ENCODE assay signal across 15 cellular contexts in genomic region chr17:19345486-19346350, GRCh38. TPM values are rescaled to one million over a fixed set of nuclear protein-coding genes. Genes with fewer than 3 reads are reported as not detected.
DNase-seq lines count a peak whose midpoint lies in the region; ATAC-seq and TF ChIP-seq lines count a peak whose summit lies in the region.
"Had no signal": no experiment of that assay in that cellular context is flagged by ENCODE, and none has a peak within 500 bp of the region (broad histone marks: within the 10 kb centered on the region; RNA-seq: fewer than 3 reads in every experiment).

No MANE protein-coding gene starts in this region.

- H3K27ac ChIP-seq in Peyer's patch: peak overlapping the region in 3 of 4 donors; percentile 12 to 41 (median 31)
- H3K27ac ChIP-seq in colonic mucosa: peak overlapping the region; percentile 10
- H3K27ac ChIP-seq in thyroid gland: peak overlapping the region in 2 of 3 donors; percentile 17 to 45

- no peak overlapping the region for H3K27ac Mint-ChIP-seq in neural crest cell (ENCODE audit: unreplicated experiment)
- H3K27ac Mint-ChIP-seq: activated CD4-positive, alpha-beta T cell treated with anti-CD3 and anti-CD28 coated beads, Interleukin-2, amount 10 ng/mL, durations not matched to agents 7 days and 5 days had no signal

- no peaks in the 10 kb centered on the region for H3K36me3 ChIP-seq in Peyer's patch
- no peaks in the 10 kb centered on the region for H3K36me3 ChIP-seq in colonic mucosa
- H3K36me3 ChIP-seq in thyroid gland: peaks cover 0 to 6% of the 10 kb centered on the region in 2 donors

- H3K27me3 ChIP-seq in Peyer's patch (no peaks in the 10 kb centered on the region), colonic mucosa (no peaks in the 10 kb centered on the region), thyroid gland (no peaks in the 10 kb centered on the region)

- TF ChIP-seq CTCF in Peyer's patch (IDR thresholded peaks at IDR 0.05): no peak
- no peak for TF ChIP-seq CTCF in colonic mucosa (IDR thresholded peaks at IDR 0.05)
- no peak for TF ChIP-seq CTCF in neural crest cell (conservative IDR thresholded peaks at IDR 0.05)
- no peak for TF ChIP-seq CTCF in thyroid gland (IDR thresholded peaks at IDR 0.05)

- H3K36me3 Mint-ChIP-seq in neural crest cell (ENCODE audit: low read depth): no peaks in the 10 kb centered on the region
- H3K36me3 Mint-ChIP-seq: activated naive CD4-positive, alpha-beta T cell treated with anti-CD3 and anti-CD28 coated beads, Interleukin-2, amount 50 U/mL, for 24 hours had no signal

- H3K4me3 ChIP-seq in Peyer's patch: no peak overlapping the region
- no peak overlapping the region for H3K4me3 ChIP-seq in colonic mucosa
- no peak overlapping the region for H3K4me3 ChIP-seq in thyroid gland (replicated peaks in 1 of 3)

- WGBS in thyroid gland, 2 donors: 85% methylated on average over 8 to 10 of the region's 13 CpGs

- H3K9me3 Mint-ChIP-seq in neural crest cell: no peaks in the 10 kb centered on the region
- H3K9me3 Mint-ChIP-seq: activated CD4-positive, alpha-beta T cell treated with anti-CD3 and anti-CD28 coated beads, Interleukin-2, amount 10 ng/mL, durations not matched to agents 7 days and 5 days; activated naive CD4-positive, alpha-beta T cell treated with anti-CD3 and anti-CD28 coated beads, Interleukin-2, amount 50 U/mL, for 24 hours had no signal

- H3K9me3 ChIP-seq in Peyer's patch (no peaks in the 10 kb centered on the region), colonic mucosa (no peaks in the 10 kb centered on the region), thyroid gland (no peaks in the 10 kb centered on the region)

- no peak for TF ChIP-seq POLR2A in Peyer's patch (IDR thresholded peaks at IDR 0.05)
- no peak for TF ChIP-seq POLR2A in thyroid gland (IDR thresholded peaks at IDR 0.05)

- peaks cover 3% of the 10 kb centered on the region for H3K27me3 Mint-ChIP-seq in neural crest cell (ENCODE audit: low read depth)

- DNase-seq in Peyer's patch (peak in 1 of 3 donors; percentile 35), colonic mucosa (no peak), neural crest cell (ENCODE audit: low read depth, low spot score) (no peak), thyroid gland (no peak), amniotic stem cell (lab: John Stamatoyannopoulos, UW) (no peak), retina (no peak)
- no peak for DNase-seq in stimulated activated naive CD8-positive, alpha-beta T cell treated with anti-CD3 and anti-CD28 coated beads, Interleukin-15, Interleukin-2, amounts not matched to agents 100 U/mL and 50 U/mL, for 24 hours
- DNase-seq: activated CD4-positive, alpha-beta T cell treated with anti-CD3 and anti-CD28 coated beads, Interleukin-2, amount 10 ng/mL, durations not matched to agents 7 days and 5 days; NCI-H2171; stimulated activated CD4-positive, alpha-beta T cell treated with anti-CD3 and anti-CD28 coated beads, Interleukin-4, amount 100 ng/mL, for 1 hour; stimulated activated naive CD4-positive, alpha-beta T cell; T-helper 1 cell had no signal

- H3K4me1 ChIP-seq in Peyer's patch (peaks cover 0 to 8% (median 0%) of the 10 kb centered on the region in 4 donors), colonic mucosa (no peaks in the 10 kb centered on the region), thyroid gland (peaks cover 0 to 22% of the 10 kb centered on the region in 2 donors)

- no peak for ATAC-seq in stimulated activated naive CD8-positive, alpha-beta T cell treated with anti-CD3 and anti-CD28 coated beads, Interleukin-15, Interleukin-2, amounts not matched to agents 100 U/mL and 50 U/mL, for 24 hours

- peak overlapping the region; percentile 15 for H3K4me3 Mint-ChIP-seq in neural crest cell
- H3K4me3 Mint-ChIP-seq: activated CD4-positive, alpha-beta T cell treated with anti-CD3 and anti-CD28 coated beads, Interleukin-2, amount 10 ng/mL, durations not matched to agents 7 days and 5 days; activated naive CD4-positive, alpha-beta T cell treated with anti-CD3 and anti-CD28 coated beads, Interleukin-2, amount 50 U/mL, for 24 hours had no signal

- peak overlapping the region in 1 of 2 donors; percentile 9 for H3K9ac ChIP-seq in colonic mucosa (ENCODE audit: low read depth in 2 of 2, low read length in 2 of 2)

- H3K4me1 Mint-ChIP-seq in neural crest cell: peaks cover 24% of the 10 kb centered on the region
- H3K4me1 Mint-ChIP-seq: activated CD4-positive, alpha-beta T cell treated with anti-CD3 and anti-CD28 coated beads, Interleukin-2, amount 10 ng/mL, durations not matched to agents 7 days and 5 days; activated naive CD4-positive, alpha-beta T cell treated with anti-CD3 and anti-CD28 coated beads, Interleukin-2, amount 50 U/mL, for 24 hours had no signal

- intact Hi-C loops in colonic mucosa (cut with DNase I): no loop called here
- intact Hi-C loops in thyroid gland (cut with DNase I): no loop called here

RNA-seq across cellular contexts. Expression of gene B9D1, which starts 16.8 kb away (rescaled TPM):
- total RNA-seq in Peyer's patch: 10 to 100 TPM in 1 of 4 donors, 1 to 10 TPM in 2, not detected in 1; 4.5 to 15.7 (median 5.6) TPM
- total RNA-seq in colonic mucosa: 10 to 100 TPM in 1 of 2 donors, 1 to 10 TPM in 1; 5.6 to 11.9 TPM
- total RNA-seq in neural crest cell: 15.4 and 17.9 TPM in 2 replicates
- total RNA-seq in thyroid gland: 100 to 1,000 TPM in 2 of 4 donors, 10 to 100 TPM in 2; 45.0 to 104 (median 90.3) TPM

RNA-seq across cellular contexts. Expression of gene MAPK7, which starts 32.6 kb away (rescaled TPM):
- total RNA-seq in Peyer's patch (10 to 100 TPM; 35.0 to 60.7 (median 46.5) TPM), colonic mucosa (10 to 100 TPM; 36.6 to 37.9 TPM), neural crest cell (39.3 and 39.5 TPM in 2 replicates), thyroid gland (10 to 100 TPM; 22.4 to 46.5 (median 31.3) TPM)

RNA-seq across cellular contexts. Expression of gene MFAP4, which starts 41.3 kb away (rescaled TPM):
- total RNA-seq in Peyer's patch (10 to 100 TPM; 12.6 to 70.8 (median 43.9) TPM), colonic mucosa (10 to 100 TPM; 22.2 to 56.0 TPM), neural crest cell (0.26 and 0.43 TPM in 2 replicates), thyroid gland (100 to 1,000 TPM in 1 of 4 donors, 10 to 100 TPM in 3; 12.6 to 105 (median 53.5) TPM)
- total RNA-seq: activated CD4-positive, alpha-beta T cell treated with anti-CD3 and anti-CD28 coated beads, Interleukin-2, amount 10 ng/mL, durations not matched to agents 7 days and 5 days; dermis microvascular lymphatic vessel endothelial cell; MCF 10A had no signal
